In the genomic region with DNA sequence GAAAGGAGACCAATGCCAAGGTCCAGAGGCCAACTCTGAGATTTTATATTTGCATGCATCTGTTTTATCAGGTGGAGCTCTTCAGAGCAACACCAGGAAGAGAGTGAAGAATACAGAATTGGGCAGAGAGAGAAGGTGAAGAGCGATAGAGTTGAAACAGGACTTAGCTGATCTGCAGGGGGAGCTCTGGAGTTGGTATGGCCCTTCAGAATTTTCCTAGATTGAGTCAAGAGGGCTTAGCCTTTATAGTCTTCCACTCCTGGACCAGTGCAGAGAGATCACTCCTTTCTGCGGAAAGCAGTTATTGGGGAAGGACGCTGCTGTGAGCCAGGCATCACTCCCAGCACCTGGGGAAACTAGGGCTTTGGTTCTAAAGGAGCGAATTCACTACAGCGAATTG, we compare ENCODE assay signal across 11 cellular contexts.
DNase-seq lines count a peak whose midpoint lies in the region; TF ChIP-seq lines count a peak whose summit lies in the region.
"Had no signal": no experiment of that assay in that cellular context is flagged by ENCODE, and none has a peak within 500 bp of the region (broad histone marks: within the 10 kb centered on the region; RNA-seq: fewer than 3 reads in every experiment).

No MANE protein-coding gene starts in this region.

- no peaks in the 10 kb centered on the region for H3K4me1 ChIP-seq in smooth muscle cell (ENCODE audit: low read depth)
- H3K4me1 ChIP-seq in tibial nerve: no peaks in the 10 kb centered on the region

- 57% methylated on average over 5 of the region's 5 CpGs for WGBS in smooth muscle cell (ENCODE audit: low lambda C conversion rate)
- 81 to 82% methylated on average over 5 of the region's 5 CpGs for WGBS in tibial nerve, 2 donors

- H3K27me3 ChIP-seq in smooth muscle cell (ENCODE audit: low read depth): no peaks in the 10 kb centered on the region
- H3K27me3 ChIP-seq in tibial nerve: no peaks in the 10 kb centered on the region
- H3K27me3 ChIP-seq: heart left ventricle had no signal

- TF ChIP-seq CTCF in endothelial cell (IDR thresholded peaks at IDR 0.05; ENCODE audit: unreplicated experiment) (no peak), smooth muscle cell (IDR thresholded peaks at IDR 0.05; ENCODE audit: borderline replicate concordance, insufficient read depth, poor library complexity, severe bottlenecking) (peak; percentile 29), tibial nerve (IDR thresholded peaks at IDR 0.05) (no peak)

- no peak overlapping the region for H3K27ac Mint-ChIP-seq in endothelial cell (ENCODE audit: unreplicated experiment)
- H3K27ac Mint-ChIP-seq: B cell; stimulated activated effector memory CD8-positive, alpha-beta T cell treated with anti-CD3 and anti-CD28 coated beads, Interleukin-12 subunit alpha, Interleukin-12 subunit beta, amount 100 ng/mL, for 72 hours had no signal

- no peaks in the 10 kb centered on the region for H3K27me3 Mint-ChIP-seq in endothelial cell (ENCODE audit: unreplicated experiment)
- H3K27me3 Mint-ChIP-seq: B cell had no signal

- TF ChIP-seq EP300 in tibial nerve (IDR thresholded peaks at IDR 0.05): no peak

- no peaks in the 10 kb centered on the region for H3K36me3 ChIP-seq in smooth muscle cell (ENCODE audit: low read depth)
- no peaks in the 10 kb centered on the region for H3K36me3 ChIP-seq in tibial nerve
- H3K36me3 ChIP-seq: heart left ventricle had no signal

- H3K9me3 ChIP-seq in smooth muscle cell (replicated peaks; ENCODE audit: low read depth): no peaks in the 10 kb centered on the region
- no peaks in the 10 kb centered on the region for H3K9me3 ChIP-seq in tibial nerve
- H3K9me3 ChIP-seq: heart left ventricle had no signal

- TF ChIP-seq POLR2A in tibial nerve (IDR thresholded peaks at IDR 0.05): no peak

- no peaks in the 10 kb centered on the region for H3F3A ChIP-seq in smooth muscle cell (ENCODE audit: low read depth)

- DNase-seq in NCI-H2171 treated with DMSO at 0.1 percent for 48 hours (lab: John Stamatoyannopoulos, UW): peak; percentile 24
- no peak for DNase-seq in NCI-H2171 (lab: John Stamatoyannopoulos, UW)
- peak; percentile 38 to 69 for DNase-seq in NCI-H524 (lab: John Stamatoyannopoulos, UW)
- peak; percentile 18 for DNase-seq in endothelial cell (ENCODE audit: low spot score)
- no peak for DNase-seq in smooth muscle cell (lab: John Stamatoyannopoulos, UW; ENCODE audit: unreplicated experiment)
- DNase-seq in CD1c-positive myeloid dendritic cell (ENCODE audit: extremely low spot score): no peak
- no peak for DNase-seq in NCI-H2227 treated with DMSO at 0.1 percent for 48 hours (lab: John Stamatoyannopoulos, UW)
- DNase-seq in tibial nerve (ENCODE audit: low spot score in 2 of 2): no peak
- DNase-seq: heart left ventricle had no signal

- H3K4me3 ChIP-seq in smooth muscle cell: no peak overlapping the region
- H3K4me3 ChIP-seq in tibial nerve: no peak overlapping the region
- H3K4me3 ChIP-seq: heart left ventricle had no signal

- no peaks in the 10 kb centered on the region for H3K79me2 ChIP-seq in smooth muscle cell (ENCODE audit: low read depth)

- no peaks in the 10 kb centered on the region for H3K9me3 Mint-ChIP-seq in endothelial cell (ENCODE audit: unreplicated experiment)

- H2AFZ ChIP-seq in smooth muscle cell (ENCODE audit: low read depth): peak overlapping the region; percentile 5

- H3K27ac ChIP-seq in smooth muscle cell (ENCODE audit: low read depth) (no peak overlapping the region), tibial nerve (no peak overlapping the region)
- H3K27ac ChIP-seq: heart left ventricle had no signal

- no peaks in the 10 kb centered on the region for H4K20me1 ChIP-seq in smooth muscle cell (ENCODE audit: low read depth)

- no peak overlapping the region for H3K4me3 Mint-ChIP-seq in endothelial cell (ENCODE audit: unreplicated experiment)
- H3K4me3 Mint-ChIP-seq: B cell; stimulated activated effector memory CD8-positive, alpha-beta T cell treated with anti-CD3 and anti-CD28 coated beads, Interleukin-12 subunit alpha, Interleukin-12 subunit beta, amount 100 ng/mL, for 72 hours had no signal

- H3K9ac ChIP-seq in smooth muscle cell (ENCODE audit: low read depth): no peak overlapping the region

- H3K4me2 ChIP-seq in smooth muscle cell: no peak overlapping the region

- no peaks in the 10 kb centered on the region for H3K4me1 Mint-ChIP-seq in endothelial cell (ENCODE audit: unreplicated experiment)
- H3K4me1 Mint-ChIP-seq: B cell; stimulated activated effector memory CD8-positive, alpha-beta T cell treated with anti-CD3 and anti-CD28 coated beads, Interleukin-12 subunit alpha, Interleukin-12 subunit beta, amount 100 ng/mL, for 72 hours had no signal

- H3K36me3 Mint-ChIP-seq in endothelial cell (ENCODE audit: low read depth, unreplicated experiment): no peaks in the 10 kb centered on the region
- H3K36me3 Mint-ChIP-seq: stimulated activated effector memory CD8-positive, alpha-beta T cell treated with anti-CD3 and anti-CD28 coated beads, Interleukin-12 subunit alpha, Interleukin-12 subunit beta, amount 100 ng/mL, for 72 hours had no signal

Comparison
In these comparisons a context has a peak if more than half of its experiments do, and no peak if none do; other contexts are left out.
1. DNase-seq: peak in NCI-H2171 treated with DMSO at 0.1 percent for 48 hours (single experiment), NCI-H524 (2 of 2) and endothelial cell (single experiment); none in NCI-H2171 (single experiment), smooth muscle cell (single experiment), CD1c-positive myeloid dendritic cell (single experiment), NCI-H2227 treated with DMSO at 0.1 percent for 48 hours (single experiment) and tibial nerve (0 of 2).